ENCODE assay signal across 20 cellular contexts in genomic region chr12:13250416-13250815, GRCh38. TPM values are rescaled to one million over a fixed set of nuclear protein-coding genes. Genes with fewer than 3 reads are reported as not detected.
DNase-seq lines count a peak whose midpoint lies in the region; ATAC-seq and TF ChIP-seq lines count a peak whose summit lies in the region.
"Had no signal": no experiment of that assay in that cellular context is flagged by ENCODE, and none has a peak within 500 bp of the region (broad histone marks: within the 10 kb centered on the region; RNA-seq: fewer than 3 reads in every experiment).

No MANE protein-coding gene starts in this region.

- no peak overlapping the region for H4K8ac ChIP-seq in trophoblast cell (ENCODE audit: low read depth, low read length)

- H3K23ac ChIP-seq in trophoblast cell (ENCODE audit: low read length) = no peak overlapping the region

- no CpG with 5 or more reads among the region's 1 CpG for WGBS in trophoblast cell (ENCODE audit: extremely low coverage, insufficient coverage, insufficient read length)

- H3K9me3 ChIP-seq in PC-3 (ENCODE audit: low read length) (no peaks in the 10 kb centered on the region), trophoblast cell (ENCODE audit: insufficient read depth, low read depth, low read length) (no peaks in the 10 kb centered on the region)
- no peaks in the 10 kb centered on the region for H3K9me3 ChIP-seq in CD4-positive, alpha-beta T cell (ENCODE audit: control insufficient read depth, low read length)
- H3K9me3 ChIP-seq: upper lobe of right lung had no signal

- H3K36me3 Mint-ChIP-seq in CD4-positive, alpha-beta T cell (ENCODE audit: low read depth) = no peaks in the 10 kb centered on the region
- H3K36me3 Mint-ChIP-seq: CD8-positive, alpha-beta T cell had no signal

- H3K4me1 ChIP-seq in PC-3 (ENCODE audit: insufficient read depth, low read length) (peaks cover 3% of the 10 kb centered on the region; the same call in 1 of the 2 replicates), trophoblast cell (ENCODE audit: control insufficient read depth in 1 of 2, insufficient read depth in 2 of 2, low read length in 2 of 2) (peaks cover 0 to 4% of the 10 kb centered on the region in 2 experiments)
- H3K4me1 ChIP-seq: upper lobe of right lung had no signal

- H3K36me3 ChIP-seq in PC-3 (ENCODE audit: low read depth, low read length) = no peaks in the 10 kb centered on the region
- no peaks in the 10 kb centered on the region for H3K36me3 ChIP-seq in trophoblast cell (ENCODE audit: control insufficient read depth in 1 of 2, insufficient read depth in 2 of 2, low read length in 2 of 2)
- H3K36me3 ChIP-seq: upper lobe of right lung had no signal

- H3K27ac Mint-ChIP-seq in CD4-positive, alpha-beta T cell = no peak overlapping the region
- H3K27ac Mint-ChIP-seq: activated naive CD4-positive, alpha-beta T cell treated with anti-CD3 and anti-CD28 coated beads for 36 hours; CD8-positive, alpha-beta T cell; nephron had no signal

- H4K91ac ChIP-seq in trophoblast cell (ENCODE audit: low read depth, low read length) = no peak overlapping the region

- no peaks in the 10 kb centered on the region for H3K9me2 ChIP-seq in PC-3 (replicated peaks; ENCODE audit: low read length)

- TF ChIP-seq CTCF in PC-3 (conservative IDR thresholded peaks at IDR 0.05; ENCODE audit: low read depth, low read length) = no peak
- no peak for TF ChIP-seq CTCF in CD4-positive, alpha-beta T cell (IDR thresholded peaks at IDR 0.05)

- H3K9me3 Mint-ChIP-seq in CD4-positive, alpha-beta T cell = no peaks in the 10 kb centered on the region
- H3K9me3 Mint-ChIP-seq: activated naive CD4-positive, alpha-beta T cell treated with anti-CD3 and anti-CD28 coated beads for 36 hours; CD8-positive, alpha-beta T cell; central memory CD8-positive, alpha-beta T cell; nephron had no signal

- no peak overlapping the region for H3K14ac ChIP-seq in trophoblast cell (ENCODE audit: low read length)

- no peak overlapping the region for H2AK5ac ChIP-seq in trophoblast cell (ENCODE audit: low read length)

- intact Hi-C loops in PC-3 (cut with micrococcal nuclease) = loop anchor here (10.0 kb wide), 2 partner anchors 694 to 914 kb away; no protein-coding TSS in a partner anchor
- intact Hi-C loops in CD4-positive, alpha-beta T cell (cut with DNase I, micrococcal nuclease) = no loop called here

- H3K27me3 Mint-ChIP-seq in CD4-positive, alpha-beta T cell = peaks cover 30% of the 10 kb centered on the region

- no peaks in the 10 kb centered on the region for H4K20me1 ChIP-seq in PC-3 (ENCODE audit: low read length)

- no peak overlapping the region for H2BK12ac ChIP-seq in trophoblast cell (ENCODE audit: low read length)

- H2BK5ac ChIP-seq in trophoblast cell (ENCODE audit: low read depth, low read length, poor library complexity) = no peak overlapping the region

- CTCF ChIA-PET in PC-3 (lab: Charles Lee) = no interaction called here
- CTCF ChIA-PET in CD4-positive, alpha-beta T cell (lab: Charles Lee) = no interaction called here

- H2BK120ac ChIP-seq in trophoblast cell (ENCODE audit: insufficient read depth, low read length, poor library complexity) = no peak overlapping the region

- no peaks in the 10 kb centered on the region for H3F3A ChIP-seq in PC-3 (ENCODE audit: low read length, unreplicated experiment)

- no peaks in the 10 kb centered on the region for H3K4me1 Mint-ChIP-seq in CD4-positive, alpha-beta T cell (ENCODE audit: low read depth)
- H3K4me1 Mint-ChIP-seq: central memory CD8-positive, alpha-beta T cell had no signal

- H2AFZ ChIP-seq in PC-3 (ENCODE audit: low read length) = no peak overlapping the region
- no peak overlapping the region for H2AFZ ChIP-seq in trophoblast cell (ENCODE audit: insufficient read depth, low read length, poor library complexity)

- H3K79me2 ChIP-seq in PC-3 (ENCODE audit: low read length) = no peaks in the 10 kb centered on the region
- H3K79me2 ChIP-seq in trophoblast cell (ENCODE audit: control insufficient read depth, insufficient read depth, low read length, poor library complexity) = no peaks in the 10 kb centered on the region

- ATAC-seq in PC-3 = peak; percentile 76
- no peak for ATAC-seq in GM21576 (IDR thresholded peaks at IDR 0.05; ENCODE audit: unreplicated experiment)
- ATAC-seq in GM18861 (IDR thresholded peaks at IDR 0.05; ENCODE audit: unreplicated experiment) = no peak
- ATAC-seq in CD4-positive, alpha-beta T cell (ENCODE audit: poor library complexity) = no peak
- ATAC-seq: CD8-positive, alpha-beta T cell; right cardiac atrium; upper lobe of right lung had no signal

- H3K27me3 ChIP-seq in PC-3 (ENCODE audit: low read length) (no peaks in the 10 kb centered on the region), trophoblast cell (ENCODE audit: insufficient read depth, low read length) (no peaks in the 10 kb centered on the region)
- no peaks in the 10 kb centered on the region for H3K27me3 ChIP-seq in CD4-positive, alpha-beta T cell (ENCODE audit: control insufficient read depth, insufficient read depth, low read length)
- H3K27me3 ChIP-seq: upper lobe of right lung had no signal

- H3K27ac ChIP-seq in PC-3 (ENCODE audit: low read length) (no peak overlapping the region), epithelial cell of prostate (peak overlapping the region; percentile 78), trophoblast cell (ENCODE audit: low read depth, low read length) (no peak overlapping the region)
- H3K27ac ChIP-seq in CD4-positive, alpha-beta T cell (ENCODE audit: low read depth, low read length) = no peak overlapping the region
- H3K27ac ChIP-seq: SK-N-MC, upper lobe of right lung had no signal

- no peak overlapping the region for H3K4me3 Mint-ChIP-seq in CD4-positive, alpha-beta T cell
- H3K4me3 Mint-ChIP-seq: activated naive CD4-positive, alpha-beta T cell treated with anti-CD3 and anti-CD28 coated beads for 36 hours; CD8-positive, alpha-beta T cell; central memory CD8-positive, alpha-beta T cell; nephron had no signal

- no peak overlapping the region for H3K18ac ChIP-seq in trophoblast cell (ENCODE audit: low read length)

- H4K12ac ChIP-seq in trophoblast cell (ENCODE audit: low read depth, low read length) = no peak overlapping the region

- no peak overlapping the region for H3K4ac ChIP-seq in trophoblast cell (ENCODE audit: low read depth, low read length)

- no peak overlapping the region for H3K4me3 ChIP-seq in PC-3 (ENCODE audit: low read length)
- H3K4me3 ChIP-seq in trophoblast cell (ENCODE audit: low read depth, low read length) = no peak overlapping the region
- H3K4me3 ChIP-seq: lung, SK-N-MC, upper lobe of right lung had no signal

- no TSS peak for BruUV-seq in PC-3 (replicated peaks; lab: Mats Ljungman, UMichigan)

- DNase-seq in ELR (ENCODE audit: low read depth) = peak; percentile 91
- peak; percentile 76 for DNase-seq in PC-3
- DNase-seq in epithelial cell of prostate (ENCODE audit: low read depth, low spot score) = peak; percentile 44
- peak; percentile 61 to 75 for DNase-seq in trophoblast cell
- DNase-seq in NCI-H2029 treated with DMSO at 0.1 percent for 48 hours (lab: John Stamatoyannopoulos, UW) = no peak
- DNase-seq in CD4-positive, alpha-beta T cell = no peak
- DNase-seq: activated naive CD4-positive, alpha-beta T cell treated with anti-CD3 and anti-CD28 coated beads for 36 hours; CD8-positive, alpha-beta T cell; erythroblast; MV-4-11; NCI-H2171 treated with DMSO at 0.1 percent for 48 hours; right cardiac atrium; stimulated activated CD4-positive, alpha-beta T cell treated with anti-CD3 and anti-CD28 coated beads, Interleukin-4, amount 100 ng/mL, for 1 hour; upper lobe of right lung had no signal

- H3K9ac ChIP-seq in PC-3 (ENCODE audit: low read length) (no peak overlapping the region), trophoblast cell (ENCODE audit: low read length) (no peak overlapping the region)

- no peaks in the 10 kb centered on the region for H3K79me1 ChIP-seq in trophoblast cell (ENCODE audit: low read length)

- POLR2A ChIA-PET in PC-3 (lab: Charles Lee; ENCODE audit: unreplicated experiment) = no interaction called here
- POLR2A ChIA-PET in CD4-positive, alpha-beta T cell (lab: Charles Lee) = no interaction called here

- no peak overlapping the region for H3K4me2 ChIP-seq in PC-3 (ENCODE audit: low read length)
- H3K4me2 ChIP-seq in trophoblast cell (ENCODE audit: low read length) = no peak overlapping the region

RNA-seq across cellular contexts. Expression of gene EMP1, which starts 53.9 kb away (rescaled TPM):
- 158 and 187 TPM in 2 replicates for total RNA-seq in PC-3 (2014; rRNA removed)
- 10.1 and 10.7 TPM in 2 replicates for polyA plus RNA-seq in trophoblast cell (2013)
- total RNA-seq in CD4-positive, alpha-beta T cell = 1 to 10 TPM; 9.0 to 9.1 TPM

Comparison
In these comparisons a context has a peak if more than half of its experiments do, and no peak if none do; other contexts are left out.
1. DNase-seq: peak in ELR (single experiment), PC-3 (single experiment), epithelial cell of prostate (single experiment) and trophoblast cell (2 of 2); none in NCI-H2029 treated with DMSO at 0.1 percent for 48 hours (single experiment) and CD4-positive, alpha-beta T cell (0 of 10).
2. RNA of gene EMP1, which starts 53.9 kb away (total RNA-seq): 158 to 187 TPM in PC-3; 9.0 to 9.1 TPM in CD4-positive, alpha-beta T cell; every median in the first group is over 10 times any median in the second.